6 cellular contexts compared by ENCODE assay signal in the genomic region with DNA sequence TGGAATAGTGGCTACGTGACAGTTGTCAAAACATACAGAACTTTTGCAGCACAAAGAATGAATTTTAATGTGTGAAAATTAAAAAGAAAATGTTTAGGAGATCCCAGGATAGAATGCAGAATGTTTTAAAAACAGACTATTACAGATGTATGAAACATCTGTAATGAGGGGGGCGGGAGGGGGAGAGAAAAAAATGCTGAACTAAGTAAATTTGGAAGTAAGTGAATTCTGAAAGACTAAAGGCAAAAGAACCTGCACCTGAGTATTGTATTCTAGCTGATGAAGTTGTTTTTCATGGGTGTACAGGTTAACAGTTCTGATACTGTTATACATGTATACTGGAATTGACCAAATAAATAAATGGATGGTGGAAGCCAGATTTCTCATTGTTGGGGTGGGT.
"Had no signal": no experiment of that assay in that cellular context is flagged by ENCODE, and none has a peak within 500 bp of the region (broad histone marks: within the 10 kb centered on the region; RNA-seq: fewer than 3 reads in every experiment).

No MANE protein-coding gene starts in this region.

- H3K27ac ChIP-seq: GM23248 had no signal

- H3K9ac ChIP-seq: GM23248 had no signal

- H3K4me3 Mint-ChIP-seq: H9 had no signal

- FAIRE-seq: HTR-8/SVneo had no signal

- DNase-seq: GM23248, GOT3, H9, HCEC 1CT, KBM-7 had no signal

- H2AFZ ChIP-seq: GM23248 had no signal

- H3K4me3 ChIP-seq: GM23248 had no signal

- H3K27ac Mint-ChIP-seq: H9 had no signal

- H3K9me3 Mint-ChIP-seq: H9 had no signal
